9 cellular contexts compared by ENCODE assay signal in genomic region chr18:51361130-51361860, GRCh38.
DNase-seq lines count a peak whose midpoint lies in the region; ATAC-seq and TF ChIP-seq lines count a peak whose summit lies in the region.
"Had no signal": no experiment of that assay in that cellular context is flagged by ENCODE, and none has a peak within 500 bp of the region (broad histone marks: within the 10 kb centered on the region; RNA-seq: fewer than 3 reads in every experiment).

No MANE protein-coding gene starts in this region.

- no peak for TF ChIP-seq POLR2A in tibial nerve (IDR thresholded peaks at IDR 0.05)

- H3K27me3 Mint-ChIP-seq in endothelial cell (ENCODE audit: unreplicated experiment) = no peaks in the 10 kb centered on the region

- no peaks in the 10 kb centered on the region for H3K9me3 ChIP-seq in tibial nerve

- ATAC-seq in GM19463 (IDR thresholded peaks at IDR 0.05; ENCODE audit: unreplicated experiment) = peak; percentile 76

- peak overlapping the region; percentile 54 for H2AFZ ChIP-seq in KMS-11 (ENCODE audit: low read depth)

- H3K4me3 Mint-ChIP-seq in endothelial cell (ENCODE audit: unreplicated experiment) = no peak overlapping the region
- H3K4me3 Mint-ChIP-seq: CD8-positive, alpha-beta memory T cell had no signal

- H3K36me3 Mint-ChIP-seq in endothelial cell (ENCODE audit: low read depth, unreplicated experiment) = no peaks in the 10 kb centered on the region
- H3K36me3 Mint-ChIP-seq: CD8-positive, alpha-beta memory T cell had no signal

- H3K9ac ChIP-seq in KMS-11 = peak overlapping the region; percentile 33; the same call in 1 of the 2 replicates

- H3K36me3 ChIP-seq in KMS-11 (ENCODE audit: insufficient read depth) (no peaks in the 10 kb centered on the region), tibial nerve (no peaks in the 10 kb centered on the region)

- H3K27ac Mint-ChIP-seq in endothelial cell (ENCODE audit: unreplicated experiment) = peak overlapping the region; percentile 89
- H3K27ac Mint-ChIP-seq: CD8-positive, alpha-beta memory T cell had no signal

- H3K4me3 ChIP-seq in KMS-11 (IDR thresholded peaks at IDR 0.05; ENCODE audit: insufficient read depth, low read depth, low read length) (no peak overlapping the region), tibial nerve (no peak overlapping the region)

- DNase-seq in A172 (ENCODE audit: low spot score) (peak; percentile 29), endothelial cell (ENCODE audit: low spot score) (peak; percentile 33), tibial nerve (ENCODE audit: low spot score in 2 of 2) (no peak)
- no peak for DNase-seq in activated effector memory CD4-positive, alpha-beta T cell treated with anti-CD3 and anti-CD28 coated beads, Interleukin-2, amount 50 U/mL, for 16 hours
- DNase-seq in stimulated activated CD4-positive, alpha-beta T cell treated with anti-CD3 and anti-CD28 coated beads, Interleukin-4, amount 100 ng/mL, for 4 hours = no peak
- DNase-seq in stimulated activated CD4-positive, alpha-beta T cell treated with anti-CD3 and anti-CD28 coated beads, Interleukin-1b, Interleukin-23, amount 100 ng/mL, for 48 hours = no peak
- DNase-seq: CD8-positive, alpha-beta memory T cell had no signal

- WGBS in tibial nerve, 2 donors = 56 to 62% methylated on average over 6 of the region's 6 CpGs

- H3K79me2 ChIP-seq in KMS-11 (ENCODE audit: insufficient read depth, low read depth) = no peaks in the 10 kb centered on the region

- peaks cover 16% of the 10 kb centered on the region for H3K4me1 Mint-ChIP-seq in endothelial cell (ENCODE audit: unreplicated experiment)

- no peak for TF ChIP-seq EP300 in tibial nerve (IDR thresholded peaks at IDR 0.05)

- H3K27ac ChIP-seq in KMS-11 (peak overlapping the region; percentile 79), tibial nerve (no peak overlapping the region)

- peaks cover 58% of the 10 kb centered on the region for H3K4me1 ChIP-seq in KMS-11 (ENCODE audit: low read depth, poor library complexity, severe bottlenecking)
- no peaks in the 10 kb centered on the region for H3K4me1 ChIP-seq in tibial nerve

- no peaks in the 10 kb centered on the region for H3K9me3 Mint-ChIP-seq in endothelial cell (ENCODE audit: unreplicated experiment)
- H3K9me3 Mint-ChIP-seq: CD8-positive, alpha-beta memory T cell had no signal

- peak overlapping the region; percentile 66 for H3K4me2 ChIP-seq in KMS-11

- no peaks in the 10 kb centered on the region for H4K20me1 ChIP-seq in KMS-11 (ENCODE audit: insufficient read depth)

- H3K27me3 ChIP-seq in KMS-11 (ENCODE audit: insufficient read depth, low read depth) (no peaks in the 10 kb centered on the region), tibial nerve (no peaks in the 10 kb centered on the region)

- TF ChIP-seq CTCF in KMS-11 (conservative IDR thresholded peaks at IDR 0.05; ENCODE audit: low read depth, low read length) (no peak), endothelial cell (IDR thresholded peaks at IDR 0.05; ENCODE audit: unreplicated experiment) (no peak), tibial nerve (IDR thresholded peaks at IDR 0.05) (no peak)

Comparison
In these comparisons a context has a peak if more than half of its experiments do, and no peak if none do; other contexts are left out.
1. DNase-seq: peak in A172 (single experiment) and endothelial cell (single experiment); none in tibial nerve (0 of 2), activated effector memory CD4-positive, alpha-beta T cell treated with anti-CD3 and anti-CD28 coated beads, Interleukin-2, amount 50 U/mL, for 16 hours (single experiment), stimulated activated CD4-positive, alpha-beta T cell treated with anti-CD3 and anti-CD28 coated beads, Interleukin-4, amount 100 ng/mL, for 4 hours (0 of 2) and stimulated activated CD4-positive, alpha-beta T cell treated with anti-CD3 and anti-CD28 coated beads, Interleukin-1b, Interleukin-23, amount 100 ng/mL, for 48 hours (single experiment).